Comparison of ENCODE assay signal across 8 cellular contexts in genomic region chr19:2602391-2603181, GRCh38.
DNase-seq lines count a peak whose midpoint lies in the region; ATAC-seq and TF ChIP-seq lines count a peak whose summit lies in the region.

No MANE protein-coding gene starts in this region.

- H3K27ac ChIP-seq in iPS-18a (ENCODE audit: low read length), result no peak overlapping the region
- peak overlapping the region; percentile 46 to 72 (median 58) for H3K27ac ChIP-seq in gastrocnemius medialis

- H3K4me1 ChIP-seq in iPS-18a (ENCODE audit: control insufficient read depth, low read depth, low read length), result peaks cover 3% of the 10 kb centered on the region
- H3K4me1 ChIP-seq in gastrocnemius medialis, result peaks cover 6 to 25% of the 10 kb centered on the region in 2 donors

- ATAC-seq in gastrocnemius medialis (peak; percentile 79 to 83), GM18870 (IDR thresholded peaks at IDR 0.05; ENCODE audit: unreplicated experiment) (no peak), HG02870 (IDR thresholded peaks at IDR 0.05; ENCODE audit: unreplicated experiment) (no peak)
- ATAC-seq in effector memory CD8-positive, alpha-beta T cell (replicated peaks), result no peak

- peak overlapping the region; percentile 73 to 93 (median 88) for H3K27ac Mint-ChIP-seq in brain
- peak overlapping the region in 1 of 2 donors; percentile 2 for H3K27ac Mint-ChIP-seq in effector memory CD8-positive, alpha-beta T cell

- peaks cover 8% of the 10 kb centered on the region for H3K27me3 ChIP-seq in iPS-18a (ENCODE audit: control insufficient read depth, insufficient read depth, low read length)
- no peaks in the 10 kb centered on the region for H3K27me3 ChIP-seq in gastrocnemius medialis

- in situ Hi-C loops in gastrocnemius medialis (cut with MboI; ENCODE audit: low sequenced_read_pairs in 4 of 4), result no loop called here

- H3K4me3 ChIP-seq in iPS-18a (ENCODE audit: low read length), result peak overlapping the region; percentile 26
- H3K4me3 ChIP-seq in gastrocnemius medialis, result peak overlapping the region; percentile 8 to 30 (median 26)

- DNase-seq in H4 (ENCODE audit: low spot score) (peak; percentile 61), gastrocnemius medialis (peak; percentile 56 to 60)
- DNase-seq in effector memory CD8-positive, alpha-beta T cell, result no peak
- no peak for DNase-seq in stimulated activated CD4-positive, alpha-beta T cell treated with anti-CD3 and anti-CD28 coated beads, Interleukin-4, amount 100 ng/mL, for 4 hours

- H3K9me3 ChIP-seq in iPS-18a (ENCODE audit: control insufficient read depth, low read depth, low read length), result no peaks in the 10 kb centered on the region
- H3K9me3 ChIP-seq in gastrocnemius medialis, result no peaks in the 10 kb centered on the region

- H3K36me3 ChIP-seq in iPS-18a (ENCODE audit: control insufficient read depth, low read depth, low read length) (no peaks in the 10 kb centered on the region), gastrocnemius medialis (no peaks in the 10 kb centered on the region)

- peaks cover 0 to 12% (median 4%) of the 10 kb centered on the region in 5 experiments for H3K9me3 Mint-ChIP-seq in brain
- H3K9me3 Mint-ChIP-seq in effector memory CD8-positive, alpha-beta T cell, result no peaks in the 10 kb centered on the region

- H3K4me3 Mint-ChIP-seq in brain, result peak overlapping the region; percentile 71 to 79 (median 77)
- no peak overlapping the region for H3K4me3 Mint-ChIP-seq in effector memory CD8-positive, alpha-beta T cell

- intact Hi-C loops in gastrocnemius medialis (cut with DNase I; ENCODE audit: low total_unique reads), result no loop called here

- no peak overlapping the region for H3K9ac ChIP-seq in iPS-18a (ENCODE audit: low read length)

- peaks cover 7% of the 10 kb centered on the region for H3K36me3 Mint-ChIP-seq in brain
- H3K36me3 Mint-ChIP-seq in effector memory CD8-positive, alpha-beta T cell (ENCODE audit: insufficient read depth), result peaks cover 18% of the 10 kb centered on the region

- H3K4me1 Mint-ChIP-seq in brain, result peaks cover 32% of the 10 kb centered on the region
- H3K4me1 Mint-ChIP-seq in effector memory CD8-positive, alpha-beta T cell (ENCODE audit: low read depth in 2 of 2), result peaks cover 10 to 16% of the 10 kb centered on the region in 2 donors

- TF ChIP-seq POLR2A in gastrocnemius medialis (IDR thresholded peaks at IDR 0.05), result peak in 1 of 2 donors; percentile 9

- H3K27me3 Mint-ChIP-seq in brain, result peaks cover 16% of the 10 kb centered on the region
- H3K27me3 Mint-ChIP-seq in effector memory CD8-positive, alpha-beta T cell, result no peaks in the 10 kb centered on the region

- no peak for TF ChIP-seq CTCF in brain (conservative IDR thresholded peaks at IDR 0.05)
- no peak for TF ChIP-seq CTCF in gastrocnemius medialis (IDR thresholded peaks at IDR 0.05 in 4 of 5, conservative IDR thresholded peaks at IDR 0.05 in 1 of 5)

Comparison
In these comparisons a context has a peak if more than half of its experiments do, and no peak if none do; other contexts are left out.
1. DNase-seq: peak in H4 (single experiment) and gastrocnemius medialis (2 of 2); none in effector memory CD8-positive, alpha-beta T cell (0 of 3) and stimulated activated CD4-positive, alpha-beta T cell treated with anti-CD3 and anti-CD28 coated beads, Interleukin-4, amount 100 ng/mL, for 4 hours (0 of 2).
2. H3K4me3 Mint-ChIP-seq: peak in brain (5 of 5); none in effector memory CD8-positive, alpha-beta T cell (0 of 2).
3. ATAC-seq: peak in gastrocnemius medialis (2 of 2); none in effector memory CD8-positive, alpha-beta T cell (single experiment), GM18870 (single experiment) and HG02870 (single experiment).